In genomic region chr1:226940029-226940805, GRCh38 we compare ENCODE assay signal across 8 cellular contexts. TPM values are rescaled to one million over a fixed set of nuclear protein-coding genes. Genes with fewer than 3 reads are reported as not detected.
DNase-seq lines count a peak whose midpoint lies in the region; ATAC-seq and TF ChIP-seq lines count a peak whose summit lies in the region.

TSS of gene COQ8A (plus strand) at chr1:226940294. CDS start at chr1:226961386, 21,092 bp downstream.

- H3K27me3 Mint-ChIP-seq in activated T-cell treated with anti-CD3 and anti-CD28 coated beads, Interleukin-2, amount 50 U/mL, for 24 hours = no peaks in the 10 kb centered on the region

- H3K4me1 ChIP-seq in mucosa of descending colon (ENCODE audit: low read depth) = peaks cover 43% of the 10 kb centered on the region

- peak within 1 kb of the TSS; percentile 92 for H3K27ac Mint-ChIP-seq in activated T-cell treated with anti-CD3 and anti-CD28 coated beads, Interleukin-2, amount 50 U/mL, for 24 hours

- peaks cover 4% of the 10 kb centered on the region for H3K9me3 Mint-ChIP-seq in activated T-cell treated with anti-CD3 and anti-CD28 coated beads, Interleukin-2, amount 50 U/mL, for 24 hours

- peak; percentile 96 for ATAC-seq in GM21737 (IDR thresholded peaks at IDR 0.05; ENCODE audit: unreplicated experiment)
- ATAC-seq in mucosa of descending colon = peak; percentile 92

- H3K9me3 ChIP-seq in mucosa of descending colon = peaks cover 1% of the 10 kb centered on the region

- intact Hi-C loops in mucosa of descending colon (cut with DNase I, micrococcal nuclease) = no loop called here

- H3K4me1 Mint-ChIP-seq in activated T-cell treated with anti-CD3 and anti-CD28 coated beads, Interleukin-2, amount 50 U/mL, for 24 hours (ENCODE audit: low read depth) = peaks cover 58% of the 10 kb centered on the region

- peaks cover 6% of the 10 kb centered on the region for H3K36me3 Mint-ChIP-seq in activated T-cell treated with anti-CD3 and anti-CD28 coated beads, Interleukin-2, amount 50 U/mL, for 24 hours (ENCODE audit: low read depth)

- H3K4me3 Mint-ChIP-seq in activated T-cell treated with anti-CD3 and anti-CD28 coated beads, Interleukin-2, amount 50 U/mL, for 24 hours = peak within 1 kb of the TSS; percentile 84

- DNase-seq in DMS 273 treated with DMSO at 0.1 percent for 48 hours (lab: John Stamatoyannopoulos, UW) (peak; percentile 99), KG1 (lab: John Stamatoyannopoulos, UW) (peak; percentile 97), epithelial cell of proximal tubule (ENCODE audit: low read depth) (peak; percentile 87), mucosa of descending colon (peak; percentile 99 to 100 (median 100))
- peak; percentile 98 for DNase-seq in activated T-cell treated with anti-CD3 and anti-CD28 coated beads, Interleukin-2, amount 50 U/mL, for 24 hours
- peak; percentile 92 to 97 for DNase-seq in stimulated activated CD8-positive, alpha-beta memory T cell treated with anti-CD3 and anti-CD28 coated beads, Interleukin-4, amount 100 ng/mL, for 1 hour (ENCODE audit: low read depth in 2 of 2, low spot score in 1 of 2)

- TF ChIP-seq CTCF in epithelial cell of proximal tubule (conservative IDR thresholded peaks at IDR 0.05; ENCODE audit: low read depth, low read length) = no peak
- TF ChIP-seq CTCF in mucosa of descending colon (IDR thresholded peaks at IDR 0.05) = no peak

- H3K4me3 ChIP-seq in epithelial cell of proximal tubule (ENCODE audit: low read depth, low read length) (peak within 1 kb of the TSS; percentile 75), mucosa of descending colon (peak within 1 kb of the TSS; percentile 55)

- H3K36me3 ChIP-seq in mucosa of descending colon (ENCODE audit: low read depth) = no peaks in the 10 kb centered on the region

TF ChIP-seq in PFSK-1, 5 proteins besides CTCF, POLR2A, EP300 and RAD21:
- TF ChIP-seq FOXP2 (optimal IDR thresholded peaks at IDR 0.05; ENCODE audit: borderline replicate concordance, extremely low read depth, extremely low read length, insufficient read depth) (peak; percentile 94), SIN3A (IDR thresholded peaks at IDR 0.05; ENCODE audit: borderline replicate concordance, insufficient read depth, low read length) (peak; percentile 88; the same call in 1 of the 2 replicates)
- TF ChIP-seq, protein P1, sequence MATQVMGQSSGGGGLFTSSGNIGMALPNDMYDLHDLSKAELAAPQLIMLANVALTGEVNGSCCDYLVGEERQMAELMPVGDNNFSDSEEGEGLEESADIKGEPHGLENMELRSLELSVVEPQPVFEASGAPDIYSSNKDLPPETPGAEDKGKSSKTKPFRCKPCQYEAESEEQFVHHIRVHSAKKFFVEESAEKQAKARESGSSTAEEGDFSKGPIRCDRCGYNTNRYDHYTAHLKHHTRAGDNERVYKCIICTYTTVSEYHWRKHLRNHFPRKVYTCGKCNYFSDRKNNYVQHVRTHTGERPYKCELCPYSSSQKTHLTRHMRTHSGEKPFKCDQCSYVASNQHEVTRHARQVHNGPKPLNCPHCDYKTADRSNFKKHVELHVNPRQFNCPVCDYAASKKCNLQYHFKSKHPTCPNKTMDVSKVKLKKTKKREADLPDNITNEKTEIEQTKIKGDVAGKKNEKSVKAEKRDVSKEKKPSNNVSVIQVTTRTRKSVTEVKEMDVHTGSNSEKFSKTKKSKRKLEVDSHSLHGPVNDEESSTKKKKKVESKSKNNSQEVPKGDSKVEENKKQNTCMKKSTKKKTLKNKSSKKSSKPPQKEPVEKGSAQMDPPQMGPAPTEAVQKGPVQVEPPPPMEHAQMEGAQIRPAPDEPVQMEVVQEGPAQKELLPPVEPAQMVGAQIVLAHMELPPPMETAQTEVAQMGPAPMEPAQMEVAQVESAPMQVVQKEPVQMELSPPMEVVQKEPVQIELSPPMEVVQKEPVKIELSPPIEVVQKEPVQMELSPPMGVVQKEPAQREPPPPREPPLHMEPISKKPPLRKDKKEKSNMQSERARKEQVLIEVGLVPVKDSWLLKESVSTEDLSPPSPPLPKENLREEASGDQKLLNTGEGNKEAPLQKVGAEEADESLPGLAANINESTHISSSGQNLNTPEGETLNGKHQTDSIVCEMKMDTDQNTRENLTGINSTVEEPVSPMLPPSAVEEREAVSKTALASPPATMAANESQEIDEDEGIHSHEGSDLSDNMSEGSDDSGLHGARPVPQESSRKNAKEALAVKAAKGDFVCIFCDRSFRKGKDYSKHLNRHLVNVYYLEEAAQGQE (IDR thresholded peaks at IDR 0.05; ENCODE audit: insufficient read depth in 1 of 2, low read depth in 2 of 2, low read length in 2 of 2) = no peak

RNA-seq across cellular contexts. Expression of gene COQ8A, which starts in this region (rescaled TPM):
- polyA plus RNA-seq in PFSK-1 (2012; ENCODE audit: insufficient read length, low read depth) = 10.2 TPM
- total RNA-seq in epithelial cell of proximal tubule (9.8 and 10.2 TPM in 2 replicates), mucosa of descending colon (10 to 100 TPM; 47.3 to 77.9 (median 67.1) TPM)

Comparison
In these comparisons a context has a peak if more than half of its experiments do, and no peak if none do; other contexts are left out.
1. Peak in every context shown above with its lines: DNase-seq, ATAC-seq and H3K4me3 ChIP-seq.